Comparison of ENCODE assay signal across 8 cellular contexts in the genomic region with DNA sequence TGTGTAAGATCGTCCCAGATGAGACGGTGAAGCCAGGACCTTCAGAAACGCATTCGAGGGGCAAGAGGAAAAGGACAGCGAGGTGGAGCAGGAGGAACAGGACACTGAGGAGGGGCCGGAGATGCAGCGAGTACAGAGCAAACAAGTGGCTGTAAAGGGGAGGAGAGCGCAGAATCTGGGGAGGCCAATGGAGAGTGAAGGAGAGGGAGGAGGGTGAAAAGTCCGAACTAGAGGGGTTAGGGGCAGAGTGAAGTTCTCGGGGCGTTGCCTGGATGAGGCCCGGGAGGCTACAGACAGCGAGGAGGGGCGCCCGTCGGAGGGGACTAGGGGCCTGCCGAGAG.
DNase-seq lines count a peak whose midpoint lies in the region; ATAC-seq and TF ChIP-seq lines count a peak whose summit lies in the region.

No MANE protein-coding gene starts in this region.

- peak overlapping the region; percentile 94 for H3K27ac ChIP-seq in DND-41 (ENCODE audit: low read length)
- no peak overlapping the region for H3K27ac ChIP-seq in effector memory CD4-positive, alpha-beta T cell (ENCODE audit: insufficient read depth, low read length, poor library complexity, severe bottlenecking)

- no peak for TF ChIP-seq CTCF in DND-41 (IDR thresholded peaks at IDR 0.05; ENCODE audit: borderline replicate concordance, extremely low read depth, low read length, poor library complexity, severe bottlenecking)

- peaks cover 19% of the 10 kb centered on the region for H3K36me3 ChIP-seq in DND-41 (ENCODE audit: insufficient read depth, low read length)
- peaks cover 19% of the 10 kb centered on the region for H3K36me3 ChIP-seq in NT2/D1 (ENCODE audit: insufficient read depth, insufficient read length, low read length)
- H3K36me3 ChIP-seq in effector memory CD4-positive, alpha-beta T cell (ENCODE audit: control insufficient read depth, insufficient read depth, low read length): no peaks in the 10 kb centered on the region
- H3K36me3 ChIP-seq in neuron (ENCODE audit: insufficient read depth, low read length): peaks cover 17% of the 10 kb centered on the region

- DNase-seq in DND-41 (no peak), NT2/D1 (ENCODE audit: low read depth, low spot score) (no peak), GM19240 (ENCODE audit: insufficient read length, low spot score) (no peak)
- DNase-seq in effector memory CD4-positive, alpha-beta T cell: no peak

- H3K27me3 ChIP-seq in DND-41 (ENCODE audit: insufficient read depth, low read length, poor library complexity) (no peaks in the 10 kb centered on the region), NT2/D1 (ENCODE audit: insufficient read depth, insufficient read length) (no peaks in the 10 kb centered on the region), neuron (ENCODE audit: insufficient read depth, low read length) (no peaks in the 10 kb centered on the region)
- H3K27me3 ChIP-seq in effector memory CD4-positive, alpha-beta T cell (replicated peaks; ENCODE audit: control insufficient read depth, insufficient read depth, low read length, poor library complexity, severe bottlenecking): no peaks in the 10 kb centered on the region

- peaks cover 33% of the 10 kb centered on the region for H3K79me2 ChIP-seq in DND-41 (ENCODE audit: insufficient read depth, low read length)

- H3K4me1 ChIP-seq in DND-41 (ENCODE audit: insufficient read depth, low read length) (peaks cover 49% of the 10 kb centered on the region), NT2/D1 (ENCODE audit: insufficient read depth, insufficient read length) (peaks cover 4% of the 10 kb centered on the region), neuron (ENCODE audit: insufficient read depth, low read length) (peaks cover 23% of the 10 kb centered on the region)
- peaks cover 17% of the 10 kb centered on the region for H3K4me1 ChIP-seq in effector memory CD4-positive, alpha-beta T cell (ENCODE audit: control insufficient read depth, insufficient read depth, low read length, poor library complexity, severe bottlenecking)

- H3K4me2 ChIP-seq in DND-41 (ENCODE audit: insufficient read depth, low read length): peak overlapping the region; percentile 99

- H4K20me1 ChIP-seq in DND-41 (ENCODE audit: insufficient read depth, low read length): peaks cover 4% of the 10 kb centered on the region; the same call in 1 of the 2 replicates

- peak overlapping the region; percentile 87 for H2AFZ ChIP-seq in DND-41 (ENCODE audit: low read depth, low read length)
- H2AFZ ChIP-seq in neuron (ENCODE audit: low read depth, low read length): peak overlapping the region; percentile 62

- H3K9ac ChIP-seq in DND-41 (ENCODE audit: low read depth, low read length): peak overlapping the region; percentile 86
- peak overlapping the region; percentile 27 for H3K9ac ChIP-seq in NT2/D1 (ENCODE audit: insufficient read length, low read depth)

- ATAC-seq in DND-41 (ENCODE audit: insufficient read depth, low read depth) (peak; percentile 18), GM21528 (IDR thresholded peaks at IDR 0.05; ENCODE audit: low FRiP score, unreplicated experiment) (no peak), GM18858 (IDR thresholded peaks at IDR 0.05; ENCODE audit: unreplicated experiment) (no peak), HG03095 (IDR thresholded peaks at IDR 0.05; ENCODE audit: unreplicated experiment) (no peak)

- no peaks in the 10 kb centered on the region for H3K9me3 ChIP-seq in DND-41 (ENCODE audit: insufficient read depth, low read length, severe bottlenecking)
- no peaks in the 10 kb centered on the region for H3K9me3 ChIP-seq in NT2/D1 (ENCODE audit: insufficient read depth, low read length)
- no peaks in the 10 kb centered on the region for H3K9me3 ChIP-seq in effector memory CD4-positive, alpha-beta T cell (ENCODE audit: control insufficient read depth, low read length)
- H3K9me3 ChIP-seq in neuron (ENCODE audit: low read length): no peaks in the 10 kb centered on the region

- peak overlapping the region; percentile 52 to 81; a peak in 3 of 4 replicates for H3K4me3 ChIP-seq in DND-41 (ENCODE audit: low read depth in 1 of 2, low read length in 2 of 2)
- H3K4me3 ChIP-seq in NT2/D1 (ENCODE audit: insufficient read length, low read depth): peak overlapping the region; percentile 2
- H3K4me3 ChIP-seq in effector memory CD4-positive, alpha-beta T cell (ENCODE audit: insufficient read depth, low read depth, low read length, poor library complexity, severe bottlenecking): peak overlapping the region; percentile 91
- H3K4me3 ChIP-seq in neuron (ENCODE audit: low read length): no peak overlapping the region
